Comparison of ENCODE assay signal across 26 cellular contexts in genomic region chr13:112977091-112977490, GRCh38.
"Had no signal": no experiment of that assay in that cellular context is flagged by ENCODE, and none has a peak within 500 bp of the region (broad histone marks: within the 10 kb centered on the region; RNA-seq: fewer than 3 reads in every experiment).

No MANE protein-coding gene starts in this region.

- H3K4me3 Mint-ChIP-seq: immature natural killer cell; memory B cell; natural killer cell; stimulated activated naive B cell treated with anti-CD40 and anti-IgM and Interleukin-4, amounts not matched to agents 10 μg/mL and 1 μg/mL and 100 μg/mL, for 72 hours; stimulated activated naive CD8-positive, alpha-beta T cell treated with anti-CD3 and anti-CD28 coated beads, Interleukin-15, Interleukin-2, amounts not matched to agents 100 ng/mL and 50 ng/mL, for 24 hours had no signal

- ATAC-seq: esophagus mucosa; gastroesophageal sphincter; left colon; natural killer cell; psoas muscle; right lobe of liver; stimulated activated naive B cell treated with anti-CD40 and anti-IgM and Interleukin-4, amounts not matched to agents 10 μg/mL and 1 μg/mL and 100 μg/mL, for 72 hours; upper lobe of right lung had no signal

- H3K27ac Mint-ChIP-seq: immature natural killer cell; memory B cell; natural killer cell; stimulated activated naive B cell treated with anti-CD40 and anti-IgM and Interleukin-4, amounts not matched to agents 10 μg/mL and 1 μg/mL and 100 μg/mL, for 72 hours; stimulated activated naive CD8-positive, alpha-beta T cell treated with anti-CD3 and anti-CD28 coated beads, Interleukin-15, Interleukin-2, amounts not matched to agents 100 ng/mL and 50 ng/mL, for 24 hours had no signal

- H3K36me3 Mint-ChIP-seq: natural killer cell had no signal

- H3K27me3 ChIP-seq: right lobe of liver, transverse colon, upper lobe of right lung, vagina had no signal

- H3K36me3 ChIP-seq: gastroesophageal sphincter, right lobe of liver, suprapubic skin, transverse colon, upper lobe of right lung, vagina had no signal

- H3K27me3 Mint-ChIP-seq: stimulated activated naive CD8-positive, alpha-beta T cell treated with anti-CD3 and anti-CD28 coated beads, Interleukin-15, Interleukin-2, amounts not matched to agents 100 ng/mL and 50 ng/mL, for 24 hours had no signal

- H3K9me3 Mint-ChIP-seq: stimulated activated naive CD8-positive, alpha-beta T cell treated with anti-CD3 and anti-CD28 coated beads, Interleukin-15, Interleukin-2, amounts not matched to agents 100 ng/mL and 50 ng/mL, for 24 hours had no signal

- H3K27ac ChIP-seq: epithelial cell of prostate, right lobe of liver, transverse colon, vagina had no signal

- H3K4me1 Mint-ChIP-seq: immature natural killer cell, natural killer cell had no signal

- DNase-seq: dorsolateral prefrontal cortex; effector CD4-positive, alpha-beta T cell; foreskin fibroblast; glutamatergic neuron; hypothalamus; immature natural killer cell; islet precursor cell; kidney glomerular epithelial cell; left colon; natural killer cell; psoas muscle; right lobe of liver; small intestine; stimulated activated CD4-positive, alpha-beta T cell treated with anti-CD3 and anti-CD28 coated beads, Interleukin-15, amount 100 ng/mL, for 24 hours; stimulated activated CD4-positive, alpha-beta T cell treated with anti-CD3 and anti-CD28 coated beads, Interleukin-2, amount 100 ng/mL, for 48 hours; stimulated activated naive B cell treated with anti-CD40 and anti-IgM and Interleukin-4, amounts not matched to agents 10 μg/mL and 1 μg/mL and 100 μg/mL, for 72 hours; transverse colon; upper lobe of right lung had no signal

- H3K4me1 ChIP-seq: gastroesophageal sphincter, psoas muscle, right lobe of liver, transverse colon, upper lobe of right lung, vagina had no signal

- H3K4me3 ChIP-seq: dorsolateral prefrontal cortex, gastroesophageal sphincter, lung, psoas muscle, right lobe of liver, suprapubic skin, transverse colon, upper lobe of right lung, vagina had no signal

- H3K9me3 ChIP-seq: gastroesophageal sphincter, psoas muscle, right lobe of liver, suprapubic skin, transverse colon, upper lobe of right lung, vagina had no signal
